Comparison of ENCODE assay signal across 14 cellular contexts in the genomic region with DNA sequence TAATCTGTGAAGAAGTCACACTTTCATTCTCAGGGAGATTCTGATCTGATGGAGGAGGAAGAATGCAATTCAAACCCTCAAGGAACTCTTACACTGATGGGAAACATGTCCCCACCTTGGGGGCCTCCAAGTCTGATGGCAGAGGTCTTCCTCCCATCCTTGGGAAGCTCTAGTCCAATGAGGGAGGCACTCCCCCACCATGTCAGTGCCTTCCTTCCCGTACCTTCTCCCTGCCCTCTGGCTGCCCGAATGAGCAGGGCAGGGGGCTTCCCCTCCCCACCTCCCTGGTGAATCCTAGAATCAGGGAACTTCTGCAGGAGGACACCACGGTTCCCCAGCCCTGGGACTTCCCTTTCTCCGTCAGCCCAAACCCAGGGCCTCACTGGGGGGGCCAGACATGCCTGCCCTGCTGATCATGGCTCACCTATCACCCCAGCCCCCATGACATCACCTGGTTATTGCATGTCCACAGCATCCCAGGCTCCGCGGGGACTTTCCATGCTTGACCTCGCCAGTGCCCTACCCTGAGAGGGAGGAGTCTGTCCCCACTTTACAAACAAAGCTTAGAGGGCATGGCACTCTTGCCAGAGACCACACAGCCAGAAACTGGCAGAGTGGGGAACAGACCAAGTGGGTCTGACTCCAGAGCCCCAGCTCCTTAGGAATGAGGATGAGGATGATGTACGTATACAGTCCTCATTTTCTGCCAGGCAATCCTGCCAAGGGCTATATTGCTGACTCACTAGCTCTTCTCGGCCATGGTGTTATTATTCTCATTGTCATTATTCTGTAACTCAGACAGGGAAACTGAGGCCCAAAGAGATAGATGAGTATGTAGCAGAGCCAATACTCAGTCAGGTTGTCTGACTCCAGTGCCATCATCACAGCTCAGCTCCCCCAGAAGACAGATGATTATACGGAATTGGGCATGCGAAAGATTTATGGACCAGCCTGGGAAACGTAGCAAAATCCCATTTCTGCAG. TPM values are rescaled to one million over a fixed set of nuclear protein-coding genes. Genes with fewer than 3 reads are reported as not detected.
DNase-seq lines count a peak whose midpoint lies in the region; ATAC-seq, FAIRE-seq and TF ChIP-seq lines count a peak whose summit lies in the region.
"Had no signal": no experiment of that assay in that cellular context is flagged by ENCODE, and none has a peak within 500 bp of the region (broad histone marks: within the 10 kb centered on the region; RNA-seq: fewer than 3 reads in every experiment).

No MANE protein-coding gene starts in this region.

- H3K27me3 ChIP-seq in gastrocnemius medialis: no peaks in the 10 kb centered on the region

- in situ Hi-C loops in gastrocnemius medialis (cut with MboI; ENCODE audit: low sequenced_read_pairs in 4 of 4) (no loop called here), KBM-7 (cut with MboI; ENCODE audit: low pct_unique_long_range_greater_than_20kb, low sequenced_read_pairs) (no loop called here)

- H3K4me3 ChIP-seq in gastrocnemius medialis: no peak overlapping the region

- no peaks in the 10 kb centered on the region for H3K36me3 ChIP-seq in gastrocnemius medialis

- no peak for DNase-seq in GM18507 (ENCODE audit: extremely low spot score, insufficient read length, low read depth)
- DNase-seq in NCI-H2196 treated with DMSO at 0.1 percent for 48 hours (lab: John Stamatoyannopoulos, UW; ENCODE audit: unreplicated experiment): peak; percentile 30
- DNase-seq in iPS-NIHi7 (ENCODE audit: extremely low spot score): peak; percentile 6
- DNase-seq in gastrocnemius medialis: peak in 1 of 2 donors; percentile 23
- no peak for DNase-seq in GM10266 (ENCODE audit: extremely low spot score)
- DNase-seq in NCI-H2081 (lab: John Stamatoyannopoulos, UW): no peak
- no peak for DNase-seq in KBM-7
- no peak for DNase-seq in NCI-H345 (lab: John Stamatoyannopoulos, UW)
- DNase-seq: activated CD4-positive, alpha-beta T cell treated with anti-CD3 and anti-CD28 coated beads, Interleukin-2, amount 50 U/mL, for 4 hours; activated naive CD4-positive, alpha-beta T cell treated with anti-CD3 and anti-CD28 coated beads for 36 hours; cerebellar nuclear complex; NCI-H1048; NCI-H82; stimulated activated naive CD4-positive, alpha-beta T cell had no signal

- TF ChIP-seq CTCF in gastrocnemius medialis (IDR thresholded peaks at IDR 0.05 in 4 of 5, conservative IDR thresholded peaks at IDR 0.05 in 1 of 5) (no peak), GM10266 (IDR thresholded peaks at IDR 0.05; ENCODE audit: control insufficient read depth, insufficient read depth, low read depth, missing control alignments) (no peak)

- H3K27ac ChIP-seq in gastrocnemius medialis: peak overlapping the region in 3 of 4 donors; percentile 11 to 32 (median 18)

- ATAC-seq in gastrocnemius medialis: no peak

- no peaks in the 10 kb centered on the region for H3K9me3 ChIP-seq in gastrocnemius medialis

- H3K4me1 ChIP-seq in gastrocnemius medialis: peaks cover 22 to 34% of the 10 kb centered on the region in 2 donors

- intact Hi-C loops in gastrocnemius medialis (cut with DNase I; ENCODE audit: low total_unique reads): no loop called here

- FAIRE-seq in GM18507 (lab: Jason Lieb, UNC): peak; percentile 33

- no peak for TF ChIP-seq POLR2A in gastrocnemius medialis (IDR thresholded peaks at IDR 0.05)

RNA-seq across cellular contexts. Expression of a gene that starts 9.6 kb away (rescaled TPM):
- 10 to 100 TPM in 1 of 4 donors, 1 to 10 TPM in 3; 7.2 to 15.7 (median 8.5) TPM for total RNA-seq in gastrocnemius medialis

RNA-seq across cellular contexts. Expression of a gene that starts 38.8 kb away (rescaled TPM):
- under 1 TPM in 1 of 4 donors, not detected in 3; 0.49 TPM for total RNA-seq in gastrocnemius medialis
- total RNA-seq: activated naive CD4-positive, alpha-beta T cell treated with anti-CD3 and anti-CD28 coated beads for 36 hours had no signal

RNA-seq across cellular contexts. Expression of a gene that starts 39.9 kb away (rescaled TPM):
- not detected for total RNA-seq in gastrocnemius medialis
- total RNA-seq: activated naive CD4-positive, alpha-beta T cell treated with anti-CD3 and anti-CD28 coated beads for 36 hours had no signal

Comparison
In these comparisons a context has a peak if more than half of its experiments do, and no peak if none do; other contexts are left out.
1. DNase-seq: peak in NCI-H2196 treated with DMSO at 0.1 percent for 48 hours (single experiment) and iPS-NIHi7 (single experiment); none in GM18507 (single experiment), GM10266 (single experiment), NCI-H2081 (0 of 2), KBM-7 (single experiment) and NCI-H345 (single experiment).